In genomic region chr21:22374218-22374969, GRCh38 we compare ENCODE assay signal across 2 cellular contexts.
TF ChIP-seq lines count a peak whose summit lies in the region.

No MANE protein-coding gene starts in this region.

TF ChIP-seq in liver, 16 proteins besides CTCF, POLR2A, EP300 and RAD21 (continued from another document):
- TF ChIP-seq REST (IDR thresholded peaks at IDR 0.05) (peak; percentile 26), GABPA (IDR thresholded peaks at IDR 0.05 in 1 of 2, conservative IDR thresholded peaks at IDR 0.05 in 1 of 2) (no peak), FOXA2 (IDR thresholded peaks at IDR 0.05) (no peak), ZBTB33 (IDR thresholded peaks at IDR 0.05) (no peak), RXRA (IDR thresholded peaks at IDR 0.05) (peak; percentile 27 to 69), TAF1 (conservative IDR thresholded peaks at IDR 0.05) (no peak), ATF3 (IDR thresholded peaks at IDR 0.05) (no peak), HNF4A (conservative IDR thresholded peaks at IDR 0.05) (peak; percentile 44 to 55), MAX (IDR thresholded peaks at IDR 0.05) (no peak), EGR1 (IDR thresholded peaks at IDR 0.05; ENCODE audit: low read depth in 2 of 2) (no peak)
TF ChIP-seq in liver: peak in this region for 5.

TF ChIP-seq in HepG2, 621 proteins besides CTCF, POLR2A, EP300 and RAD21 (continued from another document):
- no peak for TF ChIP-seq FOXP4 (CRISPR knock-in tag; IDR thresholded peaks at IDR 0.05)
- no peak for TF ChIP-seq ZNF256 (CRISPR knock-in tag; conservative IDR thresholded peaks at IDR 0.05)
- TF ChIP-seq ZNF180 (CRISPR knock-in tag; IDR thresholded peaks at IDR 0.05; ENCODE audit: borderline replicate concordance, low read depth): no peak
- no peak for TF ChIP-seq HNF4G (IDR thresholded peaks at IDR 0.05; ENCODE audit: borderline replicate concordance, low read depth, low read length)
- no peak for TF ChIP-seq HNF4G (CRISPR knock-in tag; IDR thresholded peaks at IDR 0.05; ENCODE audit: borderline replicate concordance, low read depth)
- no peak for TF ChIP-seq ZNF138 (CRISPR knock-in tag; IDR thresholded peaks at IDR 0.05; ENCODE audit: low read depth)
- no peak for TF ChIP-seq ZBTB37 (CRISPR knock-in tag; IDR thresholded peaks at IDR 0.05)
- no peak for TF ChIP-seq CREB1 (IDR thresholded peaks at IDR 0.05)
- TF ChIP-seq CREB1 (CRISPR knock-in tag; IDR thresholded peaks at IDR 0.05): no peak
- TF ChIP-seq HMG20B (CRISPR knock-in tag; conservative IDR thresholded peaks at IDR 0.05): no peak
- no peak for TF ChIP-seq THRA (CRISPR knock-in tag; IDR thresholded peaks at IDR 0.05; ENCODE audit: borderline replicate concordance)
- no peak for TF ChIP-seq ZNF33B (CRISPR knock-in tag; IDR thresholded peaks at IDR 0.05)
- no peak for TF ChIP-seq SUZ12 (IDR thresholded peaks at IDR 0.05; ENCODE audit: low read depth, low read length)
- no peak for TF ChIP-seq MXD4 (CRISPR knock-in tag; IDR thresholded peaks at IDR 0.05)
- no peak for TF ChIP-seq CC2D1A (CRISPR knock-in tag; IDR thresholded peaks at IDR 0.05)
- TF ChIP-seq PHF21A (CRISPR knock-in tag; IDR thresholded peaks at IDR 0.05): no peak
